ENCODE assay signal across 22 cellular contexts in genomic region chr2:2913601-2914120, GRCh38.
DNase-seq lines count a peak whose midpoint lies in the region; TF ChIP-seq lines count a peak whose summit lies in the region.
"Had no signal": no experiment of that assay in that cellular context is flagged by ENCODE, and none has a peak within 500 bp of the region (broad histone marks: within the 10 kb centered on the region; RNA-seq: fewer than 3 reads in every experiment).

No MANE protein-coding gene starts in this region.

- intact Hi-C loops in vagina (cut with DNase I) = no loop called here

- no peaks in the 10 kb centered on the region for H3K36me3 Mint-ChIP-seq in chondrocyte (ENCODE audit: low read depth)
- no peaks in the 10 kb centered on the region for H3K36me3 Mint-ChIP-seq in activated naive CD4-positive, alpha-beta T cell treated with anti-CD3 and anti-CD28 coated beads, Interleukin-2, amount 10 ng/mL, durations not matched to agents 7 days and 5 days
- H3K36me3 Mint-ChIP-seq: CD14-positive monocyte; CD4-positive, alpha-beta memory T cell had no signal

- TF ChIP-seq CTCF in chondrocyte (IDR thresholded peaks at IDR 0.05) (no peak), vagina (IDR thresholded peaks at IDR 0.05) (no peak)

- CTCF ChIA-PET in activated naive CD4-positive, alpha-beta T cell treated with anti-CD3 and anti-CD28 coated beads, Interleukin-2, amount 10 ng/mL, durations not matched to agents 7 days and 5 days (lab: Charles Lee) = no interaction called here

- no peaks in the 10 kb centered on the region for H3K4me1 Mint-ChIP-seq in chondrocyte (ENCODE audit: low read depth)
- no peaks in the 10 kb centered on the region for H3K4me1 Mint-ChIP-seq in activated naive CD4-positive, alpha-beta T cell treated with anti-CD3 and anti-CD28 coated beads, Interleukin-2, amount 10 ng/mL, durations not matched to agents 7 days and 5 days
- H3K4me1 Mint-ChIP-seq: CD14-positive monocyte; CD4-positive, alpha-beta memory T cell had no signal

- no peak overlapping the region for H3K4me3 ChIP-seq in vagina
- H3K4me3 ChIP-seq: A549; BLaER1 treated with 17β-estradiol and CSF1 and Interleukin-3, amounts not matched to agents 10 nM and 100 nM had no signal

- H3K4me1 ChIP-seq in vagina = no peaks in the 10 kb centered on the region
- H3K4me1 ChIP-seq: A549; BLaER1 treated with 17β-estradiol and CSF1 and Interleukin-3, amounts not matched to agents 10 nM and 100 nM had no signal

- H3K27me3 Mint-ChIP-seq in chondrocyte (ENCODE audit: low read depth) = peaks cover 3% of the 10 kb centered on the region
- H3K27me3 Mint-ChIP-seq in activated naive CD4-positive, alpha-beta T cell treated with anti-CD3 and anti-CD28 coated beads, Interleukin-2, amount 10 ng/mL, durations not matched to agents 7 days and 5 days = no peaks in the 10 kb centered on the region

- no peaks in the 10 kb centered on the region for H3K27me3 ChIP-seq in vagina
- H3K27me3 ChIP-seq: BE2C; BLaER1 treated with 17β-estradiol and CSF1 and Interleukin-3, amounts not matched to agents 10 nM and 100 nM had no signal

- no peak overlapping the region for H3K27ac ChIP-seq in vagina
- H3K27ac ChIP-seq: A549; BLaER1 treated with 17β-estradiol and CSF1 and Interleukin-3, amounts not matched to agents 10 nM and 100 nM had no signal

- H3K4me3 Mint-ChIP-seq in chondrocyte (ENCODE audit: unreplicated experiment) = no peak overlapping the region
- H3K4me3 Mint-ChIP-seq in activated naive CD4-positive, alpha-beta T cell treated with anti-CD3 and anti-CD28 coated beads, Interleukin-2, amount 10 ng/mL, durations not matched to agents 7 days and 5 days = no peak overlapping the region
- H3K4me3 Mint-ChIP-seq: CD14-positive monocyte; CD4-positive, alpha-beta memory T cell had no signal

- peaks cover 17% of the 10 kb centered on the region for H3K9me3 Mint-ChIP-seq in chondrocyte (ENCODE audit: low read depth)
- H3K9me3 Mint-ChIP-seq in activated naive CD4-positive, alpha-beta T cell treated with anti-CD3 and anti-CD28 coated beads, Interleukin-2, amount 10 ng/mL, durations not matched to agents 7 days and 5 days = no peaks in the 10 kb centered on the region

- peaks cover 11% of the 10 kb centered on the region for H3K9me3 ChIP-seq in vagina
- H3K9me3 ChIP-seq: BE2C had no signal

- no peaks in the 10 kb centered on the region for H3K36me3 ChIP-seq in vagina
- H3K36me3 ChIP-seq: BE2C; BLaER1 treated with 17β-estradiol and CSF1 and Interleukin-3, amounts not matched to agents 10 nM and 100 nM had no signal

- peak overlapping the region; percentile 25 for H3K27ac Mint-ChIP-seq in chondrocyte (ENCODE audit: unreplicated experiment)
- H3K27ac Mint-ChIP-seq in activated naive CD4-positive, alpha-beta T cell treated with anti-CD3 and anti-CD28 coated beads, Interleukin-2, amount 10 ng/mL, durations not matched to agents 7 days and 5 days = no peak overlapping the region
- H3K27ac Mint-ChIP-seq: CD14-positive monocyte; CD4-positive, alpha-beta memory T cell had no signal

- DNase-seq in activated effector memory CD4-positive, alpha-beta T cell treated with anti-CD3 and anti-CD28 coated beads, Interleukin-2, amount 50 U/mL, for 16 hours = peak; percentile 43
- no peak for DNase-seq in activated effector memory CD4-positive, alpha-beta T cell treated with Interleukin-2 at 50 U/mL for 16 hours
- DNase-seq in chondrocyte (ENCODE audit: low spot score) (no peak), islet precursor cell (peak; percentile 16), vagina (ENCODE audit: extremely low spot score in 2 of 2) (peak; percentile 58 to 81), HuH-7 (ENCODE audit: low spot score) (no peak), CD1c-positive myeloid dendritic cell (ENCODE audit: extremely low spot score) (no peak)
- DNase-seq in activated naive CD4-positive, alpha-beta T cell treated with anti-CD3 and anti-CD28 coated beads, Interleukin-2, amount 10 ng/mL, durations not matched to agents 7 days and 5 days = no peak
- DNase-seq: 8988T; ACHN; AML-193; BE2C; Calu3; CD4-positive, alpha-beta memory T cell; COR-L47; DMS53; DMS79 treated with DMSO at 0.1 percent for 48 hours; GOT3; HCEC 1CT had no signal

- no peak for TF ChIP-seq POLR2A in vagina (IDR thresholded peaks at IDR 0.05)

Comparison
In these comparisons a context has a peak if more than half of its experiments do, and no peak if none do; other contexts are left out.
1. DNase-seq: peak in activated effector memory CD4-positive, alpha-beta T cell treated with anti-CD3 and anti-CD28 coated beads, Interleukin-2, amount 50 U/mL, for 16 hours (single experiment), islet precursor cell (single experiment) and vagina (2 of 2); none in activated effector memory CD4-positive, alpha-beta T cell treated with Interleukin-2 at 50 U/mL for 16 hours (single experiment), chondrocyte (single experiment), activated naive CD4-positive, alpha-beta T cell treated with anti-CD3 and anti-CD28 coated beads, Interleukin-2, amount 10 ng/mL, durations not matched to agents 7 days and 5 days (single experiment), HuH-7 (single experiment) and CD1c-positive myeloid dendritic cell (single experiment).